Comparison of ENCODE assay signal across 21 cellular contexts in the genomic region with DNA sequence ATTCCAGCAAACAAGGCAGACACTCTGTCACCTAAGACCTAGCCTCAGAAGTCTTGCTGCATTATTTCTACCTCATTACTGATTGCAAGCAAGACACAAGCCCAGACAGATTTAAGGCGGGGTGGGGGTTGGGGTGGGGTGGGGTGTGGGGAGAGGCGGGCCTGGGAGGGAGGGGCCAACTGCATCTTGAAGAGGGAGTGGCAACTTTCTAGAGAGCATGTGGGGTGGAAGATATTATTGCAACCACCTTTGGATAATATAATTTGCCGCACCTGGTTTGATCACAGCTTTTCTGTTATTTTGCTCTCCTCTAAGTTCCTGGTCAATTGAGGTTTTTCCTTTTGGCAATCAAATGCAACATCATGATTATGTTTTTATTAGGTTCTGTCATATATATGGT.
"Had no signal": no experiment of that assay in that cellular context is flagged by ENCODE, and none has a peak within 500 bp of the region (broad histone marks: within the 10 kb centered on the region; RNA-seq: fewer than 3 reads in every experiment).

No MANE protein-coding gene starts in this region.

- H3K27me3 ChIP-seq: MG63 had no signal

- H3K4me3 ChIP-seq: adrenal gland, MG63, SK-N-MC had no signal

- DNase-seq: activated CD4-positive, alpha-beta memory T cell treated with anti-CD3 and anti-CD28 coated beads, Interleukin-2, amount 10 ng/mL, durations not matched to agents 7 days and 5 days; activated CD4-positive, alpha-beta T cell treated with anti-CD3 and anti-CD28 coated beads for 36 hours; activated CD4-positive, alpha-beta T cell treated with anti-CD3 and anti-CD28 coated beads, Interleukin-2, amount 50 U/mL, for 1 hour; activated CD8-positive, alpha-beta memory T cell treated with anti-CD3 and anti-CD28 coated beads, Interleukin-2, amount 50 U/mL, for 4 hours; activated naive CD4-positive, alpha-beta T cell treated with anti-CD3 and anti-CD28 coated beads, Interleukin-2, amount 50 U/mL, for 16 hours; activated naive CD8-positive, alpha-beta T cell treated with anti-CD3 and anti-CD28 coated beads, Interleukin-2, amount 10 ng/mL, durations not matched to agents 7 days and 5 days; activated T-cell treated with anti-CD3 and anti-CD28 coated beads, Interleukin-2, amount 50 U/mL, for 72 hours; adrenal gland; anterior cingulate cortex; MG63; NCI-H1105 treated with DMSO at 0.1 percent for 48 hours; NCI-H1436 treated with DMSO at 0.1 percent for 48 hours; NCI-H187; NCI-H2081; NCI-H2227 treated with DMSO at 0.1 percent for 48 hours; NCI-H524 treated with DMSO at 0.1 percent for 48 hours; NCI-H748 treated with DMSO at 0.1 percent for 48 hours; T-helper 1 cell had no signal

- H3K4me1 ChIP-seq: adrenal gland had no signal

- H3K36me3 ChIP-seq: adrenal gland, MG63 had no signal

- H3K9me3 ChIP-seq: adrenal gland, MG63 had no signal

- H3K4me2 ChIP-seq: KMS-11 had no signal

- H3K9ac ChIP-seq: KMS-11 had no signal

- H3K27ac ChIP-seq: adrenal gland, KMS-11, SK-N-MC, VCaP had no signal
